Comparison of ENCODE assay signal across 7 cellular contexts in the genomic region with DNA sequence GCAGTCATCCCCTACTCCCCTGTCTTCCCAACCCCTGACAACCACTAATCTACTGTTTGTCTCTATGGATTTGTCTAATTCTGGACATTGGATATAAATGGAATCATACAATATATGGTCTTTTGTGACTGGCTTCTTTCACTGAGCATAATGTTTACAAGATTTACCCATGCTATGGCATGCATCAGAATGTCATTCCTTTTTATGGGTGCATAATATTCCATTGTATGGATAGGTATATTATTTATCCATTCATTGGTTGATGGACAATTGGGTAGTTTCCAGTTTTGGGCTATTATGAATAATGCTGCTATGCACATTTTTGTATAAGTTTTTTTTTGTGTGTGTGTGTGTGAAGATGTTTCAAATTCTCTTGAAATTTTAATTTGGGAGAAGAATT.
"Had no signal": no experiment of that assay in that cellular context is flagged by ENCODE, and none has a peak within 500 bp of the region (broad histone marks: within the 10 kb centered on the region; RNA-seq: fewer than 3 reads in every experiment).

No MANE protein-coding gene starts in this region.

- H3K27ac ChIP-seq: HL-60, KMS-11 had no signal

- DNase-seq: IMR-90, KBM-7, KG1 had no signal

- FAIRE-seq: HepG2, HTR-8/SVneo had no signal

- ATAC-seq: HepG2 had no signal

- H3K9ac ChIP-seq: KMS-11 had no signal

- H3K4me2 ChIP-seq: KMS-11 had no signal
